In the genomic region with DNA sequence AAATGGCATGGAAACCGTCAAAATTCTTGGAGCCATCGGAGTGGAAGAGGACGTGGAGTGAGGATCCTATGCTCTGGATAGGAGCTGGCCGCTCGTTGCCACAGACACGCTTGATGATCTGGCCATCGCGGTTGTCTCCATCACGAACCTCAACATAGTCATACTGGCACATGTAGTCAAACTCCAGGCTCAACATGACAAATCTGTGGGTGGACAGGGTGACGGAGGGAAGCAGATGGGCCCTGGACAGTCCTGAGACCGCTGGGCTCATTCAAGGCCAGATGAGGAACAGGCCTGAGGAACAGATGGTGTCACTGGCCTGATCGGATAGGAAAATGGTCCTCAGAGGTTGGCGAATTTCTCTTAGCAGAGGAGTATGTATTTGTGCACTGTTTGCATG, we compare ENCODE assay signal across 24 cellular contexts. TPM values are rescaled to one million over a fixed set of nuclear protein-coding genes. Genes with fewer than 3 reads are reported as not detected.
"Had no signal": no experiment of that assay in that cellular context is flagged by ENCODE, and none has a peak within 500 bp of the region (broad histone marks: within the 10 kb centered on the region; RNA-seq: fewer than 3 reads in every experiment).

No MANE protein-coding gene starts in this region.

- H3K4me1 ChIP-seq: colonic mucosa, gastroesophageal sphincter, heart right ventricle, left lung, lower lobe of right lung had no signal

- DNase-seq: colonic mucosa; cortex of kidney; effector CD8-positive, alpha-beta T cell; effector memory CD8-positive, alpha-beta T cell; endodermal cell; erythroblast; foreskin keratinocyte; head of caudate nucleus; heart right ventricle; hippocampal formation; left cardiac atrium; left lung; left ventricle myocardium superior; lower lobe of right lung; mesenchymal stem cell; mucosa of descending colon had no signal

- H3K4me3 Mint-ChIP-seq: dendritic cell treated with granulocyte-macrophage colony-stimulating factor and Interleukin-4, amounts not matched to agents 40 ng/mL and 50 ng/mL, for 4 days; effector memory CD8-positive, alpha-beta T cell; endodermal cell; mesothelial cell of epicardium had no signal

- H3K36me3 ChIP-seq: colonic mucosa, gastroesophageal sphincter, left lung, lower lobe of right lung had no signal

- H3K27ac Mint-ChIP-seq: dendritic cell treated with granulocyte-macrophage colony-stimulating factor and Interleukin-4, amounts not matched to agents 40 ng/mL and 50 ng/mL, for 4 days; endodermal cell; mesothelial cell of epicardium had no signal

- H3K27me3 ChIP-seq: colonic mucosa had no signal

- H3K9me3 ChIP-seq: colonic mucosa, gastroesophageal sphincter, heart right ventricle, left lung, lower lobe of right lung, mucosa of descending colon had no signal

- H3K27ac ChIP-seq: colonic mucosa, epithelial cell of prostate, foreskin keratinocyte, gastroesophageal sphincter, heart right ventricle, left lung, lower lobe of right lung had no signal

- H3K4me3 ChIP-seq: colonic mucosa, gastroesophageal sphincter, heart right ventricle, left lung, lower lobe of right lung, mucosa of descending colon had no signal

- H3K9me3 Mint-ChIP-seq: dendritic cell treated with granulocyte-macrophage colony-stimulating factor and Interleukin-4, amounts not matched to agents 40 ng/mL and 50 ng/mL, for 4 days; effector memory CD8-positive, alpha-beta T cell; endodermal cell; mesothelial cell of epicardium had no signal

- H3K4me1 Mint-ChIP-seq: endodermal cell, mesothelial cell of epicardium had no signal

RNA-seq across cellular contexts. Expression of a gene that starts 51.3 kb away (rescaled TPM):
- total RNA-seq: dermis microvascular lymphatic vessel endothelial cell, esophagus mucosa, foreskin keratinocyte, kidney epithelial cell, lung microvascular endothelial cell had no signal
- polyA plus RNA-seq: foreskin keratinocyte had no signal

RNA-seq across cellular contexts. Expression of a gene that starts 54.8 kb away (rescaled TPM):
- total RNA-seq: lung microvascular endothelial cell had no signal
